Comparison of ENCODE assay signal across 11 cellular contexts in genomic region chr19:20616071-20616470, GRCh38. TPM values are rescaled to one million over a fixed set of nuclear protein-coding genes. Genes with fewer than 3 reads are reported as not detected.
"Had no signal": no experiment of that assay in that cellular context is flagged by ENCODE, and none has a peak within 500 bp of the region (broad histone marks: within the 10 kb centered on the region; RNA-seq: fewer than 3 reads in every experiment).

No MANE protein-coding gene starts in this region.

- ATAC-seq: GM23338, HCT116 had no signal

- H3K27ac ChIP-seq: GM23248 had no signal

- FAIRE-seq: H1, H54 had no signal

- H3K9me3 ChIP-seq: HAP-1 had no signal

- H3K4me3 ChIP-seq: GM23248, GM23338, HAP-1 had no signal

- DNase-seq: GM23248, GOT3, H7, H9, HCEC 1CT, HFFc6 had no signal

- H3K36me3 ChIP-seq: HAP-1 had no signal

- H3K4me1 ChIP-seq: HAP-1 had no signal

RNA-seq across cellular contexts. Expression of gene ZNF626, which starts 45.3 kb away (rescaled TPM):
- total RNA-seq: H7 had no signal

RNA-seq across cellular contexts. Expression of gene ZNF737, which starts 50.5 kb away (rescaled TPM):
- total RNA-seq: H7 had no signal
